In the genomic region with DNA sequence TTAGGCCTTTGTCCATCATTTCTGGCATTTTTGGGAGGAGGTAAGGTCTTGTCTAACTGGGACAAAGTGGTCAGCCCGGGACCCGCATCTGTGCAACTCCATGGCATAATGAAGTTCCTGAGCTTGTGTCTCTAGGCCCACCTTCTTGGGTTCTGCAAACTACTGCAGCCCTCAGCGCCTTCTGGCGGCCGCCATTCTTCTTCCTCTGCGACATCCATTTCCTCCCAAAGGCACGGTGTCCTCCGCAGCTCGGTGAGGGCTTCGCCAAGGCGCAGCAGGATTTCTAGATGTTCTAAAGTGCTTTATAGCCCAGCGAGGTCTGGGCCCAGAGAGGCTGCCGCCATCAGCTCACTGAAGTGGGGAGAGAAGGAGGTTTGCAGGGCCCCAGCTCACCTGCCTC, we compare ENCODE assay signal across 1 cellular context.
TF ChIP-seq lines count a peak whose summit lies in the region.

No MANE protein-coding gene starts in this region.

TF ChIP-seq in WTC11, 78 proteins besides CTCF, POLR2A, EP300 and RAD21 (continued from another document):
- TF ChIP-seq USF2 (CRISPR knock-in tag; IDR thresholded peaks at IDR 0.05): no peak
TF ChIP-seq in WTC11: peak in this region for 0.
